Comparison of ENCODE assay signal across 34 cellular contexts in the genomic region with DNA sequence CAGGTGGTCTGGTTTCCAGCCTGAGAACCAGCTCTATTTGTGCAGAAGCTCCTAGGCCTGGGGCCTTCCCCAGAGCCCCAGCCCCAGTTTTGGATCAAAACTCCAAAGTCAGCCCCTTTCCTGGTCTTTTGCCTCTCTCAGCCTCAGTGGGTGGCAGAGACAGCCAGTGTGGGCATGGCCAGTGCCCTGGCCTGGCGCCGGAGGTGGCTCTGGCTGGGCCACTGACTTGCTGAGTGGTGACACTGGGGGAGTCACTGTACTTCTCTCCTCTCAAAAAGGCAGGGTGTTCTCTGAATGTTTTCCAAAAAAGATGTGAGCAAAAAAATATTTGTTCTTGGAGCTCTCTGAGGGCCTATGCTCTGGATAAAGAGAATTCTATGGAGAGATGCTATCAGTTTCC. TPM values are rescaled to one million over a fixed set of nuclear protein-coding genes. Genes with fewer than 3 reads are reported as not detected.
"Had no signal": no experiment of that assay in that cellular context is flagged by ENCODE, and none has a peak within 500 bp of the region (broad histone marks: within the 10 kb centered on the region; RNA-seq: fewer than 3 reads in every experiment).

No MANE protein-coding gene starts in this region.

- FAIRE-seq: astrocyte, bronchial epithelial cell, RCC 7860 had no signal

- H3K4me3 ChIP-seq: adrenal gland, body of pancreas, MG63, PC-9 had no signal

- H3K27ac ChIP-seq: body of pancreas, PC-9, RWPE1, VCaP had no signal

- ATAC-seq: activated CD8-positive, alpha-beta T cell treated with anti-CD3 and anti-CD28 coated beads for 36 hours; activated naive CD4-positive, alpha-beta T cell treated with anti-CD3 and anti-CD28 coated beads, Interleukin-2, amount 50 U/mL, for 72 hours; body of pancreas had no signal

- H3K4me1 ChIP-seq: adrenal gland, body of pancreas had no signal

- H3K36me3 ChIP-seq: adrenal gland, MG63 had no signal

- H3K9me3 ChIP-seq: adrenal gland, body of pancreas, MG63 had no signal

- DNase-seq: activated B cell treated with CpG ODN at 0.5 μM for 24 hours; activated CD4-positive, alpha-beta T cell treated with anti-CD3 and anti-CD28 coated beads, Interleukin-2, amount 10 ng/mL, durations not matched to agents 24 days and 14 days; activated CD4-positive, alpha-beta T cell treated with anti-CD3 and anti-CD28 coated beads, Interleukin-2, amount 50 U/mL, for 4 hours; activated CD4-positive, CD25-positive, alpha-beta regulatory T cell treated with anti-CD3 and anti-CD28 coated beads, Interleukin-2, amount 50 U/mL, for 72 hours; activated CD8-positive, alpha-beta T cell treated with anti-CD3 and anti-CD28 coated beads for 36 hours; activated gamma-delta T cell; activated naive CD4-positive, alpha-beta T cell treated with Interleukin-2 at 50 U/mL for 16 hours; activated T-cell treated with anti-CD3 and anti-CD28 coated beads, Interleukin-2, amount 50 U/mL, for 24 hours; body of pancreas; Karpas-422; MG63; NCI-H1048; NCI-H1105 treated with DMSO at 0.1 percent for 48 hours; NCI-H1436; NCI-H1694; NCI-H1930; NCI-H526; NCI-H748 treated with DMSO at 0.1 percent for 48 hours; Right ventricle myocardium superior; SW 1271; T-helper 1 cell; T-helper 2 cell; T-helper 9 cell had no signal

- H3K27me3 ChIP-seq: adrenal gland, body of pancreas, MG63 had no signal

RNA-seq across cellular contexts. Expression of gene MLN, which starts 20.0 kb away (rescaled TPM):
- total RNA-seq: activated B cell treated with CpG ODN at 0.5 μM for 24 hours; activated CD4-positive, alpha-beta T cell treated with anti-CD3 and anti-CD28 coated beads, Interleukin-2, amount 10 ng/mL, durations not matched to agents 24 days and 14 days; activated CD8-positive, alpha-beta memory T cell treated with anti-CD3 and anti-CD28 coated beads for 36 hours; activated CD8-positive, alpha-beta T cell treated with anti-CD3 and anti-CD28 coated beads for 36 hours; activated naive CD4-positive, alpha-beta T cell treated with anti-CD3 and anti-CD28 coated beads, Interleukin-2, amount 50 U/mL, for 72 hours; activated T-helper 2 cell treated with anti-CD3 and anti-CD28 coated beads, Interferon-gamma antibody, Interleukin-2, Interleukin-4, amounts not matched to agents 10 μg/mL and 5 μg/mL and 100 μg/mL, durations not matched to agents 14 hours and 24 hours and 36 hours; adrenal gland; astrocyte; body of pancreas; bronchial epithelial cell; OCI-LY7; PC-9; Right ventricle myocardium superior had no signal
